ENCODE assay signal across 12 cellular contexts in the genomic region with DNA sequence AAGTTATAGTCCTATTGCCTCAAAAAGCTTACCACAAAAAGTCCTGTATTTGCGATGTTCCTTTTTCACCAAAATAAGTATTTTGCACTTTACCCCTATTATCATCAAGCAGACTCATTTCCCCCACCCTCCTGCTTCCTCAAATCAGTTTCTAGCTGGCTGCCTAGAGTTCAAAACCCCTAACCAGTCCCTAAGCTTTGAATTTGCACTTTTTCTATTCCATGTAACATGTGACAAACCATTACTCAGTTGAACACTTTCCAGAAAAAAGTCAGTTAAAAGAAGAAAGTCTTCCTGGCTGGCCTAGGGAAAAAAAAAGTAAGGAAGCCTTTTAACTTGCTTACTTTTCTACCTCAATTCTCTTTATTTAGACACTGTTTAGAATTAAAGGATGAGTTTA. TPM values are rescaled to one million over a fixed set of nuclear protein-coding genes. Genes with fewer than 3 reads are reported as not detected.
DNase-seq lines count a peak whose midpoint lies in the region; ATAC-seq and TF ChIP-seq lines count a peak whose summit lies in the region.
"Had no signal": no experiment of that assay in that cellular context is flagged by ENCODE, and none has a peak within 500 bp of the region (broad histone marks: within the 10 kb centered on the region; RNA-seq: fewer than 3 reads in every experiment).

No MANE protein-coding gene starts in this region.

- peaks cover 3% of the 10 kb centered on the region for H3K36me3 Mint-ChIP-seq in chondrocyte (ENCODE audit: low read depth)
- peaks cover 38% of the 10 kb centered on the region for H3K36me3 Mint-ChIP-seq in activated naive CD8-positive, alpha-beta T cell treated with anti-CD3 and anti-CD28 coated beads for 36 hours

- H3K27me3 ChIP-seq in psoas muscle (ENCODE audit: insufficient read depth in 3 of 3, low read length in 2 of 3): no peaks in the 10 kb centered on the region
- H3K27me3 ChIP-seq: SJSA1 had no signal

- no peaks in the 10 kb centered on the region for H3K9me3 ChIP-seq in psoas muscle
- H3K9me3 ChIP-seq: SJSA1 had no signal

- peak overlapping the region; percentile 72 for H3K27ac Mint-ChIP-seq in chondrocyte (ENCODE audit: unreplicated experiment)
- no peak overlapping the region for H3K27ac Mint-ChIP-seq in activated naive CD8-positive, alpha-beta T cell treated with anti-CD3 and anti-CD28 coated beads for 36 hours
- H3K27ac Mint-ChIP-seq: H9, nephron had no signal

- H3K4me1 ChIP-seq in psoas muscle: peaks cover 53% of the 10 kb centered on the region
- H3K4me1 ChIP-seq: SJSA1 had no signal

- H3K36me3 ChIP-seq in psoas muscle (ENCODE audit: insufficient read depth in 1 of 2, low read depth in 1 of 2): no peaks in the 10 kb centered on the region

- no peaks in the 10 kb centered on the region for H3K9me3 Mint-ChIP-seq in chondrocyte (ENCODE audit: low read depth)
- H3K9me3 Mint-ChIP-seq in activated naive CD8-positive, alpha-beta T cell treated with anti-CD3 and anti-CD28 coated beads for 36 hours: no peaks in the 10 kb centered on the region

- H3K4me1 Mint-ChIP-seq in chondrocyte (ENCODE audit: low read depth): peaks cover 54% of the 10 kb centered on the region
- H3K4me1 Mint-ChIP-seq in activated naive CD8-positive, alpha-beta T cell treated with anti-CD3 and anti-CD28 coated beads for 36 hours: peaks cover 31% of the 10 kb centered on the region

- no peak overlapping the region for H3K4me3 ChIP-seq in psoas muscle
- H3K4me3 ChIP-seq: SJSA1 had no signal

- H3K27ac ChIP-seq in psoas muscle: peak overlapping the region; percentile 19
- H3K27ac ChIP-seq: SJSA1 had no signal

- no peak overlapping the region for H3K4me3 Mint-ChIP-seq in chondrocyte (ENCODE audit: unreplicated experiment)
- no peak overlapping the region for H3K4me3 Mint-ChIP-seq in activated naive CD8-positive, alpha-beta T cell treated with anti-CD3 and anti-CD28 coated beads for 36 hours
- H3K4me3 Mint-ChIP-seq: H9, nephron had no signal

- DNase-seq in GM03348 (ENCODE audit: low spot score) (peak; percentile 16), NOMO-1 (lab: John Stamatoyannopoulos, UW; ENCODE audit: unreplicated experiment in 2 of 2) (peak; percentile 80 to 86), chondrocyte (ENCODE audit: low spot score) (no peak), psoas muscle (no peak), NCI-H82 (lab: John Stamatoyannopoulos, UW) (no peak)
- no peak for DNase-seq in activated naive CD8-positive, alpha-beta T cell treated with anti-CD3 and anti-CD28 coated beads for 36 hours
- DNase-seq: H9, NCI-H2081 had no signal

- TF ChIP-seq CTCF in chondrocyte (IDR thresholded peaks at IDR 0.05): no peak
- TF ChIP-seq CTCF in psoas muscle (IDR thresholded peaks at IDR 0.05): no peak

- WGBS in psoas muscle, 3 donors: 87 to 97% (median 89%) methylated on average over 1 of the region's 1 CpG

- ATAC-seq in psoas muscle (no peak), HG03354 (IDR thresholded peaks at IDR 0.05; ENCODE audit: poor library complexity, severe bottlenecking, unreplicated experiment) (no peak), HG03571 (IDR thresholded peaks at IDR 0.05; ENCODE audit: unreplicated experiment) (no peak)

- no peaks in the 10 kb centered on the region for H3K27me3 Mint-ChIP-seq in chondrocyte (ENCODE audit: low read depth)
- no peaks in the 10 kb centered on the region for H3K27me3 Mint-ChIP-seq in activated naive CD8-positive, alpha-beta T cell treated with anti-CD3 and anti-CD28 coated beads for 36 hours

- intact Hi-C loops in psoas muscle (cut with DNase I): no loop called here

RNA-seq across cellular contexts. Expression of a gene that starts 8.2 kb away (rescaled TPM):
- total RNA-seq in chondrocyte (101 to 109 TPM (median 108 TPM) in 3 replicates), psoas muscle (10 to 100 TPM; 22.8 to 35.1 (median 28.6) TPM)
- polyA plus RNA-seq in psoas muscle: 10 to 100 TPM in 2 of 3 donors, 1 to 10 TPM in 1; 9.1 to 22.9 (median 10.7) TPM
- total RNA-seq in activated naive CD8-positive, alpha-beta T cell treated with anti-CD3 and anti-CD28 coated beads for 36 hours: 10 to 100 TPM; 44.3 to 47.4 TPM

RNA-seq across cellular contexts. Expression of a gene that starts 8.9 kb away (rescaled TPM):
- total RNA-seq in chondrocyte (19.8 to 26.5 TPM (median 24.9 TPM) in 3 replicates), psoas muscle (10 to 100 TPM; 20.9 to 27.6 (median 24.4) TPM)
- 10 to 100 TPM in 1 of 3 donors, 1 to 10 TPM in 2; 6.4 to 17.4 (median 9.8) TPM for polyA plus RNA-seq in psoas muscle
- 10 to 100 TPM; 24.2 to 24.7 TPM for total RNA-seq in activated naive CD8-positive, alpha-beta T cell treated with anti-CD3 and anti-CD28 coated beads for 36 hours

Comparison
In these comparisons a context has a peak if more than half of its experiments do, and no peak if none do; other contexts are left out.
1. DNase-seq: peak in GM03348 (single experiment) and NOMO-1 (2 of 2); none in chondrocyte (single experiment), psoas muscle (0 of 2), NCI-H82 (single experiment) and activated naive CD8-positive, alpha-beta T cell treated with anti-CD3 and anti-CD28 coated beads for 36 hours (single experiment).